ENCODE assay signal across 9 cellular contexts in genomic region chr5:54719384-54720306, GRCh38.
DNase-seq lines count a peak whose midpoint lies in the region; ATAC-seq and TF ChIP-seq lines count a peak whose summit lies in the region.
"Had no signal": no experiment of that assay in that cellular context is flagged by ENCODE, and none has a peak within 500 bp of the region (broad histone marks: within the 10 kb centered on the region; RNA-seq: fewer than 3 reads in every experiment).

No MANE protein-coding gene starts in this region.

- H3K9ac ChIP-seq in subcutaneous abdominal adipose tissue (ENCODE audit: low read length in 5 of 5) = no peak overlapping the region

- H3K27me3 Mint-ChIP-seq in activated CD8-positive, alpha-beta T cell treated with anti-CD3 and anti-CD28 coated beads for 36 hours = peaks cover under 1% of the 10 kb centered on the region
- H3K27me3 Mint-ChIP-seq in activated CD8-positive, alpha-beta T cell treated with anti-CD3 and anti-CD28 coated beads, Interleukin-2, amount 10 ng/mL, durations not matched to agents 7 days and 5 days (ENCODE audit: low read depth) = peaks cover 4% of the 10 kb centered on the region
- H3K27me3 Mint-ChIP-seq: B cell had no signal

- H3K36me3 Mint-ChIP-seq in activated CD8-positive, alpha-beta T cell treated with anti-CD3 and anti-CD28 coated beads for 36 hours (ENCODE audit: low read depth) = no peaks in the 10 kb centered on the region
- H3K36me3 Mint-ChIP-seq in activated CD8-positive, alpha-beta T cell treated with anti-CD3 and anti-CD28 coated beads, Interleukin-2, amount 10 ng/mL, durations not matched to agents 7 days and 5 days (ENCODE audit: low read depth) = peaks cover 3% of the 10 kb centered on the region

- H3K4me3 Mint-ChIP-seq in activated CD8-positive, alpha-beta T cell treated with anti-CD3 and anti-CD28 coated beads for 36 hours = no peak overlapping the region
- no peak overlapping the region for H3K4me3 Mint-ChIP-seq in activated CD8-positive, alpha-beta T cell treated with anti-CD3 and anti-CD28 coated beads, Interleukin-2, amount 10 ng/mL, durations not matched to agents 7 days and 5 days
- H3K4me3 Mint-ChIP-seq: B cell had no signal

- H3K27ac ChIP-seq in subcutaneous abdominal adipose tissue (ENCODE audit: low read depth, low read length) = peak overlapping the region; percentile 15

- no peaks in the 10 kb centered on the region for H3K36me3 ChIP-seq in subcutaneous abdominal adipose tissue (ENCODE audit: control insufficient read depth in 5 of 5, insufficient read depth in 5 of 5, low read length in 5 of 5)

- no peaks in the 10 kb centered on the region for H3K27me3 ChIP-seq in subcutaneous abdominal adipose tissue (ENCODE audit: control insufficient read depth in 5 of 5, insufficient read depth in 4 of 5, low read length in 5 of 5)

- peaks cover 5 to 17% (median 11%) of the 10 kb centered on the region in 5 donors for H3K4me1 ChIP-seq in subcutaneous abdominal adipose tissue (ENCODE audit: control insufficient read depth in 5 of 5, insufficient read depth in 5 of 5, low read length in 5 of 5)

- intact Hi-C loops in activated CD8-positive, alpha-beta T cell treated with anti-CD3 and anti-CD28 coated beads for 36 hours (cut with micrococcal nuclease) = no loop called here
- intact Hi-C loops in left cardiac atrium (cut with DNase I) = no loop called here

- peaks cover 2% of the 10 kb centered on the region for H3K9me3 Mint-ChIP-seq in activated CD8-positive, alpha-beta T cell treated with anti-CD3 and anti-CD28 coated beads for 36 hours
- H3K9me3 Mint-ChIP-seq in activated CD8-positive, alpha-beta T cell treated with anti-CD3 and anti-CD28 coated beads, Interleukin-2, amount 10 ng/mL, durations not matched to agents 7 days and 5 days (ENCODE audit: insufficient read depth) = peaks cover 4% of the 10 kb centered on the region

- no peak overlapping the region for H3K4me3 ChIP-seq in subcutaneous abdominal adipose tissue (ENCODE audit: low read depth in 1 of 5, low read length in 5 of 5)

- DNase-seq in activated CD8-positive, alpha-beta T cell treated with anti-CD3 and anti-CD28 coated beads for 36 hours = peak; percentile 45
- DNase-seq in activated CD8-positive, alpha-beta T cell treated with anti-CD3 and anti-CD28 coated beads, Interleukin-2, amount 10 ng/mL, durations not matched to agents 7 days and 5 days = no peak
- DNase-seq in amniotic epithelial cell (ENCODE audit: low read depth) (peak; percentile 69), left cardiac atrium (peak; percentile 51), NCI-H69 (lab: John Stamatoyannopoulos, UW) (no peak), NCI-H524 (lab: John Stamatoyannopoulos, UW) (no peak)

- no peaks in the 10 kb centered on the region for H3K9me3 ChIP-seq in subcutaneous abdominal adipose tissue (ENCODE audit: control insufficient read depth in 5 of 5, low read length in 5 of 5)

- ATAC-seq in activated CD8-positive, alpha-beta T cell treated with anti-CD3 and anti-CD28 coated beads for 36 hours = peak; percentile 50
- no peak for ATAC-seq in activated CD8-positive, alpha-beta T cell treated with anti-CD3 and anti-CD28 coated beads, Interleukin-2, amount 10 ng/mL, durations not matched to agents 7 days and 5 days
- peak; percentile 81 to 84 for ATAC-seq in left cardiac atrium
- ATAC-seq in GM21360 (IDR thresholded peaks at IDR 0.05; ENCODE audit: unreplicated experiment) = no peak

- POLR2A ChIA-PET in activated CD8-positive, alpha-beta T cell treated with anti-CD3 and anti-CD28 coated beads for 36 hours (lab: Charles Lee) = no interaction called here
- POLR2A ChIA-PET in activated CD8-positive, alpha-beta T cell treated with anti-CD3 and anti-CD28 coated beads, Interleukin-2, amount 10 ng/mL, durations not matched to agents 7 days and 5 days (lab: Charles Lee) = no interaction called here

- peaks cover 27% of the 10 kb centered on the region for H3K4me1 Mint-ChIP-seq in activated CD8-positive, alpha-beta T cell treated with anti-CD3 and anti-CD28 coated beads for 36 hours (ENCODE audit: low read depth)
- H3K4me1 Mint-ChIP-seq in activated CD8-positive, alpha-beta T cell treated with anti-CD3 and anti-CD28 coated beads, Interleukin-2, amount 10 ng/mL, durations not matched to agents 7 days and 5 days (ENCODE audit: low read depth) = peaks cover 20% of the 10 kb centered on the region

- H3K27ac Mint-ChIP-seq in activated CD8-positive, alpha-beta T cell treated with anti-CD3 and anti-CD28 coated beads for 36 hours = peak overlapping the region; percentile 19
- H3K27ac Mint-ChIP-seq in activated CD8-positive, alpha-beta T cell treated with anti-CD3 and anti-CD28 coated beads, Interleukin-2, amount 10 ng/mL, durations not matched to agents 7 days and 5 days = no peak overlapping the region
- H3K27ac Mint-ChIP-seq: B cell had no signal

- CTCF ChIA-PET in activated CD8-positive, alpha-beta T cell treated with anti-CD3 and anti-CD28 coated beads for 36 hours (lab: Charles Lee) = interaction anchor here (2.6 kb wide), 1 partner anchor 203 kb away, joined by 5 read pairs; no protein-coding TSS in a partner anchor
- CTCF ChIA-PET in activated CD8-positive, alpha-beta T cell treated with anti-CD3 and anti-CD28 coated beads, Interleukin-2, amount 10 ng/mL, durations not matched to agents 7 days and 5 days (lab: Charles Lee) = interaction anchor here (1.1 to 2.4 kb wide), 5 partner anchors 12 to 202 kb away, joined by 3 to 7 read pairs (median 6); partner anchors contain the start of gene SNX18

- no peak for TF ChIP-seq CTCF in activated CD8-positive, alpha-beta T cell treated with anti-CD3 and anti-CD28 coated beads for 36 hours (IDR thresholded peaks at IDR 0.05)

Comparison
In these comparisons a context has a peak if more than half of its experiments do, and no peak if none do; other contexts are left out.
1. ATAC-seq: peak in activated CD8-positive, alpha-beta T cell treated with anti-CD3 and anti-CD28 coated beads for 36 hours (single experiment) and left cardiac atrium (2 of 2); none in activated CD8-positive, alpha-beta T cell treated with anti-CD3 and anti-CD28 coated beads, Interleukin-2, amount 10 ng/mL, durations not matched to agents 7 days and 5 days (single experiment) and GM21360 (single experiment).
2. DNase-seq: peak in activated CD8-positive, alpha-beta T cell treated with anti-CD3 and anti-CD28 coated beads for 36 hours (single experiment), amniotic epithelial cell (single experiment) and left cardiac atrium (single experiment); none in activated CD8-positive, alpha-beta T cell treated with anti-CD3 and anti-CD28 coated beads, Interleukin-2, amount 10 ng/mL, durations not matched to agents 7 days and 5 days (single experiment), NCI-H69 (single experiment) and NCI-H524 (0 of 2).